12 cellular contexts compared by ENCODE assay signal in genomic region chr4:8506373-8507250, GRCh38.
A peak's percentile ranks its signal among the peaks of the same experiment; 100 is the strongest.
DNase-seq lines count a peak whose midpoint lies in the region; ATAC-seq and TF ChIP-seq lines count a peak whose summit lies in the region.
"Had no signal": no experiment of that assay in that cellular context is flagged by ENCODE, and none has a peak within 500 bp of the region (broad histone marks: within the 10 kb centered on the region; RNA-seq: fewer than 3 reads in every experiment).

No MANE protein-coding gene starts in this region.

- 39 to 42% methylated on average over 22 of the region's 22 CpGs for WGBS in ectodermal cell, 2 experiments
- 57 to 64% methylated on average over 21 to 22 of the region's 22 CpGs for WGBS in lung, 2 donors

- H3K79me2 ChIP-seq in GM23338 (replicated peaks; ENCODE audit: insufficient read depth), result no peaks in the 10 kb centered on the region

- H3K27me3 ChIP-seq in GM23338 (ENCODE audit: insufficient read depth) (no peaks in the 10 kb centered on the region), ectodermal cell (ENCODE audit: control insufficient read depth, insufficient read depth, low read length, poor library complexity, severe bottlenecking) (no peaks in the 10 kb centered on the region), lung (ENCODE audit: control insufficient read depth, insufficient read depth) (no peaks in the 10 kb centered on the region)

- TF ChIP-seq CTCF in GM23338 (conservative IDR thresholded peaks at IDR 0.05; ENCODE audit: low read depth in 2 of 2), result no peak
- TF ChIP-seq CTCF in lung (IDR thresholded peaks at IDR 0.05; ENCODE audit: control extremely low read depth, extremely low read depth), result no peak

- H3K9me2 ChIP-seq in GM23338 (ENCODE audit: insufficient read depth), result no peaks in the 10 kb centered on the region

- H2AFZ ChIP-seq in GM23338, result peak overlapping the region; percentile 81

- H3K4me2 ChIP-seq in GM23338, result 0 out of 2 replicates have a peak overlapping the region, but pooled peaks have one; percentile 43

- H3K4me3 ChIP-seq in GM23338 (no peak overlapping the region), ectodermal cell (ENCODE audit: insufficient read depth, low read depth, low read length) (no peak overlapping the region), lung (no peak overlapping the region)

- H3K27ac ChIP-seq in GM23338 (ENCODE audit: low read depth), result no peak overlapping the region
- peak overlapping the region; percentile 63 for H3K27ac ChIP-seq in ectodermal cell (ENCODE audit: insufficient read depth, low read depth, low read length, poor library complexity, severe bottlenecking)
- peak overlapping the region; percentile 36 to 61 for H3K27ac ChIP-seq in lung (ENCODE audit: low read depth in 1 of 2, low read length in 1 of 2)

- ATAC-seq in GM23338 (peak; percentile 84), lung (ENCODE audit: insufficient read depth, low FRiP score) (peak; percentile 41), HG02759 (IDR thresholded peaks at IDR 0.05; ENCODE audit: unreplicated experiment) (no peak), HG02884 (IDR thresholded peaks at IDR 0.05; ENCODE audit: unreplicated experiment) (no peak)
- ATAC-seq: stimulated activated effector memory CD8-positive, alpha-beta T cell treated with anti-CD3 and anti-CD28 coated beads, Interleukin-12 subunit alpha, Interleukin-12 subunit beta, amount 100 ng/mL, for 72 hours had no signal

- no peaks in the 10 kb centered on the region for H3F3A ChIP-seq in GM23338 (replicated peaks; ENCODE audit: low read depth)

- peaks cover 10% of the 10 kb centered on the region; the same call in 2 of the 3 replicates for H3K36me3 Mint-ChIP-seq in GM23338 (ENCODE audit: low read depth)
- H3K36me3 Mint-ChIP-seq: stimulated activated effector memory CD8-positive, alpha-beta T cell treated with anti-CD3 and anti-CD28 coated beads, Interleukin-12 subunit alpha, Interleukin-12 subunit beta, amount 100 ng/mL, for 72 hours had no signal

- H3K4me1 ChIP-seq in GM23338 (ENCODE audit: insufficient read depth) (peaks cover 7% of the 10 kb centered on the region; the same call in 1 of the 2 replicates), ectodermal cell (ENCODE audit: control insufficient read depth, insufficient read depth, low read length) (peaks cover 36% of the 10 kb centered on the region), lung (ENCODE audit: control insufficient read depth in 2 of 2, insufficient read depth in 2 of 2, low read length in 2 of 2) (peaks cover 4 to 8% of the 10 kb centered on the region in 2 donors)

- H3K4me3 Mint-ChIP-seq in GM23338, result no peak overlapping the region
- H3K4me3 Mint-ChIP-seq: neural crest cell; stimulated activated effector memory CD8-positive, alpha-beta T cell treated with anti-CD3 and anti-CD28 coated beads, Interleukin-12 subunit alpha, Interleukin-12 subunit beta, amount 100 ng/mL, for 72 hours had no signal

- H4K20me1 ChIP-seq in GM23338 (replicated peaks; ENCODE audit: insufficient read depth), result no peaks in the 10 kb centered on the region

- peaks cover 21% of the 10 kb centered on the region for H3K27me3 Mint-ChIP-seq in GM23338 (ENCODE audit: insufficient read depth, low read depth, poor library complexity)

- DNase-seq in GM23338 (ENCODE audit: low spot score) (peak; percentile 53), lung (ENCODE audit: low spot score) (no peak), smooth muscle cell of the brain vasculature (ENCODE audit: low read depth, low spot score) (peak; percentile 49), NCI-H1694 treated with DMSO at 0.1 percent for 48 hours (lab: John Stamatoyannopoulos, UW) (no peak)
- no peak for DNase-seq in stimulated activated CD4-positive, alpha-beta T cell treated with anti-CD3 and anti-CD28 coated beads, Interleukin-15, amount 100 ng/mL, for 24 hours
- DNase-seq: activated T-cell treated with anti-CD3 and anti-CD28 coated beads, Interleukin-2, amount 50 U/mL, for 48 hours; NCI-H2081 had no signal

- H3K9me3 ChIP-seq in ectodermal cell (ENCODE audit: control insufficient read depth, low read length), result no peaks in the 10 kb centered on the region
- no peaks in the 10 kb centered on the region for H3K9me3 ChIP-seq in lung (ENCODE audit: control insufficient read depth in 2 of 2, insufficient read depth in 1 of 2, low read length in 1 of 2)

- no peak overlapping the region for H3K27ac Mint-ChIP-seq in GM23338
- H3K27ac Mint-ChIP-seq: stimulated activated effector memory CD8-positive, alpha-beta T cell treated with anti-CD3 and anti-CD28 coated beads, Interleukin-12 subunit alpha, Interleukin-12 subunit beta, amount 100 ng/mL, for 72 hours had no signal

- peaks cover 21% of the 10 kb centered on the region for H3K4me1 Mint-ChIP-seq in GM23338
- H3K4me1 Mint-ChIP-seq: neural crest cell; stimulated activated effector memory CD8-positive, alpha-beta T cell treated with anti-CD3 and anti-CD28 coated beads, Interleukin-12 subunit alpha, Interleukin-12 subunit beta, amount 100 ng/mL, for 72 hours had no signal

- H3K36me3 ChIP-seq in GM23338 (ENCODE audit: insufficient read depth) (no peaks in the 10 kb centered on the region), ectodermal cell (ENCODE audit: control insufficient read depth, insufficient read depth, low read length) (no peaks in the 10 kb centered on the region), lung (ENCODE audit: control insufficient read depth in 2 of 2, insufficient read depth in 2 of 2, low read length in 2 of 2) (no peaks in the 10 kb centered on the region)

- peaks cover 2% of the 10 kb centered on the region; the same call in 2 of the 3 replicates for H3K9me3 Mint-ChIP-seq in GM23338
- H3K9me3 Mint-ChIP-seq: neural crest cell; stimulated activated effector memory CD8-positive, alpha-beta T cell treated with anti-CD3 and anti-CD28 coated beads, Interleukin-12 subunit alpha, Interleukin-12 subunit beta, amount 100 ng/mL, for 72 hours had no signal

TF ChIP-seq in GM23338, 12 proteins besides CTCF, POLR2A, EP300 and RAD21 (continues in another document):
- no peak for TF ChIP-seq POLR2AphosphoS5 (IDR thresholded peaks at IDR 0.05; ENCODE audit: low read depth)
- TF ChIP-seq ZNF331 (CRISPR knock-in tag; IDR thresholded peaks at IDR 0.05; ENCODE audit: low read depth), result no peak
- TF ChIP-seq EZH2 (IDR thresholded peaks at IDR 0.05; ENCODE audit: low read depth, unreplicated experiment), result no peak
- TF ChIP-seq STAT1 (IDR thresholded peaks at IDR 0.05; ENCODE audit: unreplicated experiment), result no peak
- no peak for TF ChIP-seq CREB1 (CRISPR knock-in tag; IDR thresholded peaks at IDR 0.05; ENCODE audit: low read depth)
- TF ChIP-seq, protein P1, sequence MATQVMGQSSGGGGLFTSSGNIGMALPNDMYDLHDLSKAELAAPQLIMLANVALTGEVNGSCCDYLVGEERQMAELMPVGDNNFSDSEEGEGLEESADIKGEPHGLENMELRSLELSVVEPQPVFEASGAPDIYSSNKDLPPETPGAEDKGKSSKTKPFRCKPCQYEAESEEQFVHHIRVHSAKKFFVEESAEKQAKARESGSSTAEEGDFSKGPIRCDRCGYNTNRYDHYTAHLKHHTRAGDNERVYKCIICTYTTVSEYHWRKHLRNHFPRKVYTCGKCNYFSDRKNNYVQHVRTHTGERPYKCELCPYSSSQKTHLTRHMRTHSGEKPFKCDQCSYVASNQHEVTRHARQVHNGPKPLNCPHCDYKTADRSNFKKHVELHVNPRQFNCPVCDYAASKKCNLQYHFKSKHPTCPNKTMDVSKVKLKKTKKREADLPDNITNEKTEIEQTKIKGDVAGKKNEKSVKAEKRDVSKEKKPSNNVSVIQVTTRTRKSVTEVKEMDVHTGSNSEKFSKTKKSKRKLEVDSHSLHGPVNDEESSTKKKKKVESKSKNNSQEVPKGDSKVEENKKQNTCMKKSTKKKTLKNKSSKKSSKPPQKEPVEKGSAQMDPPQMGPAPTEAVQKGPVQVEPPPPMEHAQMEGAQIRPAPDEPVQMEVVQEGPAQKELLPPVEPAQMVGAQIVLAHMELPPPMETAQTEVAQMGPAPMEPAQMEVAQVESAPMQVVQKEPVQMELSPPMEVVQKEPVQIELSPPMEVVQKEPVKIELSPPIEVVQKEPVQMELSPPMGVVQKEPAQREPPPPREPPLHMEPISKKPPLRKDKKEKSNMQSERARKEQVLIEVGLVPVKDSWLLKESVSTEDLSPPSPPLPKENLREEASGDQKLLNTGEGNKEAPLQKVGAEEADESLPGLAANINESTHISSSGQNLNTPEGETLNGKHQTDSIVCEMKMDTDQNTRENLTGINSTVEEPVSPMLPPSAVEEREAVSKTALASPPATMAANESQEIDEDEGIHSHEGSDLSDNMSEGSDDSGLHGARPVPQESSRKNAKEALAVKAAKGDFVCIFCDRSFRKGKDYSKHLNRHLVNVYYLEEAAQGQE (IDR thresholded peaks at IDR 0.05; ENCODE audit: unreplicated experiment), result no peak
- TF ChIP-seq ETS1 (IDR thresholded peaks at IDR 0.05), result no peak
- TF ChIP-seq ZNF114 (CRISPR knock-in tag; IDR thresholded peaks at IDR 0.05), result no peak

Comparison
In these comparisons a context has a peak if more than half of its experiments do, and no peak if none do; other contexts are left out.
1. ATAC-seq: peak in GM23338 (single experiment) and lung (single experiment); none in HG02759 (single experiment) and HG02884 (single experiment).
2. DNase-seq: peak in GM23338 (single experiment) and smooth muscle cell of the brain vasculature (single experiment); none in lung (single experiment), NCI-H1694 treated with DMSO at 0.1 percent for 48 hours (single experiment) and stimulated activated CD4-positive, alpha-beta T cell treated with anti-CD3 and anti-CD28 coated beads, Interleukin-15, amount 100 ng/mL, for 24 hours (single experiment).